In genomic region chr2:240893363-240893828, GRCh38 we compare ENCODE assay signal across 8 cellular contexts. TPM values are rescaled to one million over a fixed set of nuclear protein-coding genes. Genes with fewer than 3 reads are reported as not detected.
DNase-seq lines count a peak whose midpoint lies in the region; ATAC-seq and TF ChIP-seq lines count a peak whose summit lies in the region.

No MANE protein-coding gene starts in this region.

- TF ChIP-seq POLR2A in lower leg skin (IDR thresholded peaks at IDR 0.05) = no peak

- H3K4me2 ChIP-seq in OCI-LY7 (ENCODE audit: low read length) = no peak overlapping the region

- H3K36me3 ChIP-seq in OCI-LY7 (ENCODE audit: insufficient read depth, low read length) = no peaks in the 10 kb centered on the region

- no peak overlapping the region for H3K27ac ChIP-seq in OCI-LY7 (ENCODE audit: low read depth, low read length, poor library complexity, severe bottlenecking)

- CTCF ChIA-PET in OCI-LY7 (lab: Charles Lee; ENCODE audit: unreplicated experiment) = no interaction called here

- H3K9me2 ChIP-seq in OCI-LY7 (ENCODE audit: insufficient read depth, low read length) = no peaks in the 10 kb centered on the region

- peak; percentile 29 for DNase-seq in NCI-H510A treated with DMSO at 0.1 percent for 48 hours (lab: John Stamatoyannopoulos, UW)
- no peak for DNase-seq in NCI-H510A (lab: John Stamatoyannopoulos, UW)
- peak; percentile 26 for DNase-seq in OCI-LY7 (ENCODE audit: low spot score)
- DNase-seq in fibroblast of the conjunctiva (ENCODE audit: low read depth) = peak; percentile 32
- DNase-seq in stimulated activated CD4-positive, alpha-beta T cell treated with anti-CD3 and anti-CD28 coated beads, Interleukin-1b, Interleukin-23, amount 100 ng/mL, for 48 hours = peak; percentile 77
- no peak for DNase-seq in OCI-M1 (lab: John Stamatoyannopoulos, UW)
- DNase-seq in lower leg skin (ENCODE audit: low spot score in 2 of 2) = no peak
- no peak for DNase-seq in T-helper 17 cell

- no peak overlapping the region for H2AFZ ChIP-seq in OCI-LY7 (ENCODE audit: low read length)

- intact Hi-C loops in OCI-LY7 (cut with micrococcal nuclease; ENCODE audit: unreplicated experiment) = no loop called here
- intact Hi-C loops in lower leg skin (cut with DNase I; ENCODE audit: low total_unique reads) = no loop called here

- H3K27me3 Mint-ChIP-seq in T-helper 17 cell = peaks cover 13% of the 10 kb centered on the region

- POLR2A ChIA-PET in OCI-LY7 (lab: Charles Lee) = no interaction called here

- H3K4me3 Mint-ChIP-seq in T-helper 17 cell = no peak overlapping the region

- no peak for ATAC-seq in T-helper 17 cell

- H3K4me3 ChIP-seq in OCI-LY7 (ENCODE audit: low read depth, low read length, poor library complexity, severe bottlenecking) (no peak overlapping the region), lower leg skin (ENCODE audit: low read depth, poor library complexity, severe bottlenecking) (no peak overlapping the region)

- no peaks in the 10 kb centered on the region for H3K4me1 Mint-ChIP-seq in T-helper 17 cell

- H3K9me3 ChIP-seq in OCI-LY7 (ENCODE audit: low read length) (no peaks in the 10 kb centered on the region), T-helper 17 cell (ENCODE audit: control insufficient read depth, low read length, poor library complexity, severe bottlenecking) (no peaks in the 10 kb centered on the region)

- WGBS in lower leg skin, 2 donors = 34 to 48% methylated on average over 16 of the region's 17 CpGs

- H4K20me1 ChIP-seq in OCI-LY7 (ENCODE audit: insufficient read depth, low read length) = no peaks in the 10 kb centered on the region

- TF ChIP-seq CTCF in OCI-LY7 (conservative IDR thresholded peaks at IDR 0.05; ENCODE audit: low read length) (no peak), lower leg skin (IDR thresholded peaks at IDR 0.05) (no peak)

- BruUV-seq in OCI-LY7 (replicated peaks; lab: Mats Ljungman, UMichigan) = no TSS peak

- H3K27ac Mint-ChIP-seq in T-helper 17 cell = no peak overlapping the region

- no peaks in the 10 kb centered on the region for H3K4me1 ChIP-seq in OCI-LY7 (ENCODE audit: insufficient read depth, low read length, poor library complexity, severe bottlenecking)

- no peaks in the 10 kb centered on the region for H3K79me2 ChIP-seq in OCI-LY7 (ENCODE audit: insufficient read depth, low read depth, low read length)

- H3K36me3 Mint-ChIP-seq in T-helper 17 cell (ENCODE audit: low read depth) = no peaks in the 10 kb centered on the region

RNA-seq across cellular contexts. Expression of gene MAB21L4, which starts 2.6 kb away (rescaled TPM):
- total RNA-seq in OCI-LY7 (2014; rRNA removed; shearing (Covaris generic)) = not detected in 2 replicates
- total RNA-seq in OCI-LY7 (2022) (not detected in 2 replicates), lower leg skin (100 to 1,000 TPM in 1 of 4 donors, 10 to 100 TPM in 3; 41.3 to 121 (median 69.1) TPM), T-helper 17 cell (not detected)

RNA-seq across cellular contexts. Expression of gene CROCC2, which starts 12.7 kb away (rescaled TPM):
- not detected in 2 replicates for total RNA-seq in OCI-LY7 (2014; rRNA removed; shearing (Covaris generic))
- total RNA-seq in OCI-LY7 (2022) (not detected in 2 replicates), lower leg skin (under 1 TPM in 1 of 4 donors, not detected in 3; 0.10 TPM), T-helper 17 cell (not detected)

RNA-seq across cellular contexts. Expression of gene AGXT, which starts 24.8 kb away (rescaled TPM):
- total RNA-seq in OCI-LY7 (2014; rRNA removed; shearing (Covaris generic)) = not detected in 2 replicates
- total RNA-seq in OCI-LY7 (2022) (not detected in 2 replicates), lower leg skin (not detected), T-helper 17 cell (not detected)

Comparison
In these comparisons a context has a peak if more than half of its experiments do, and no peak if none do; other contexts are left out.
1. DNase-seq: peak in NCI-H510A treated with DMSO at 0.1 percent for 48 hours (single experiment), OCI-LY7 (single experiment), fibroblast of the conjunctiva (single experiment) and stimulated activated CD4-positive, alpha-beta T cell treated with anti-CD3 and anti-CD28 coated beads, Interleukin-1b, Interleukin-23, amount 100 ng/mL, for 48 hours (single experiment); none in NCI-H510A (single experiment), OCI-M1 (single experiment), lower leg skin (0 of 2) and T-helper 17 cell (0 of 3).
2. RNA of gene MAB21L4, which starts 2.6 kb away (total RNA-seq): 41.3 to 121 TPM in lower leg skin; not detected in OCI-LY7 and not detected in T-helper 17 cell; every median in the first group is over 10 times any median in the second.